24 cellular contexts compared by ENCODE assay signal in the genomic region with DNA sequence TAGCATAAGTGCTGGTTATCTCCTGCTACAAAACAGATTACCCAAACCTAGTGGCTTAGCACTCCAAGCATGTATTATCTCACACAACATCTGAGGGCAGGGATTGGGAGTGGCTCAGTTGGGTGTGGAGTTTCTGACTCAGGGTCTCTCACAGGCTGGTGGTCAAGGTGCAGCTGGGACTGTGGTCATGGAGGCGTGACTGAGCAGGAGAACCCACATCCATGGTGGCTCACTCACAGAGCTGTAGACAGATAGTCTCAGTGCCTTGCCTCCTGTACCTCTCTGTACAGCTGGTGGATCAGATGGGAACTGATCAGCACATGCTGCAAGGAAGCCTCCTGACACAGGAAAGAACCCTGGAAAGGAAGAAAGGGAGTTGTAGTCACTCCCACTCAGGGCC.
"Had no signal": no experiment of that assay in that cellular context is flagged by ENCODE, and none has a peak within 500 bp of the region (broad histone marks: within the 10 kb centered on the region; RNA-seq: fewer than 3 reads in every experiment).

No MANE protein-coding gene starts in this region.

- H3K9ac ChIP-seq: neural progenitor cell had no signal

- H3K27me3 ChIP-seq: neural progenitor cell, right atrium auricular region, testis, transverse colon had no signal

- H3K27ac Mint-ChIP-seq: activated naive CD4-positive, alpha-beta T cell treated with anti-CD3 and anti-CD28 coated beads, Interleukin-2, amount 50 U/mL, for 24 hours; activated T-cell treated with anti-CD3 and anti-CD28 coated beads, Interleukin-2, amount 50 U/mL, for 24 hours; activated T-helper 2 cell treated with anti-CD3 and anti-CD28 coated beads, Interferon-gamma antibody, Interleukin-2, Interleukin-4, amounts not matched to agents 10 μg/mL and 5 μg/mL and 100 μg/mL, durations not matched to agents 14 hours and 24 hours and 36 hours; dendritic cell treated with granulocyte-macrophage colony-stimulating factor and Interleukin-4, amounts not matched to agents 40 ng/mL and 50 ng/mL, for 4 days; endodermal cell; memory B cell; naive thymus-derived CD4-positive, alpha-beta T cell; neural progenitor cell had no signal

- DNase-seq: activated CD4-positive, alpha-beta T cell treated with anti-CD3 and anti-CD28 coated beads for 48 hours; activated CD4-positive, alpha-beta T cell treated with anti-CD3 and anti-CD28 coated beads, Interleukin-2, amount 50 U/mL, for 48 hours; activated CD8-positive, alpha-beta memory T cell treated with anti-CD3 and anti-CD28 coated beads, Interleukin-2, amount 50 U/mL, for 48 hours; activated T-cell treated with anti-CD3 and anti-CD28 coated beads, Interleukin-2, amount 50 U/mL, for 24 hours; anterior cingulate cortex; endodermal cell; esophagus squamous epithelium; foreskin melanocyte; islet precursor cell; left cardiac atrium; midbrain; naive thymus-derived CD4-positive, alpha-beta T cell; occipital lobe; stimulated activated naive CD8-positive, alpha-beta T cell treated with anti-CD3 and anti-CD28 coated beads, Interleukin-15, Interleukin-2, amounts not matched to agents 100 U/mL and 50 U/mL, for 24 hours; testis; transverse colon had no signal

- H3K4me1 ChIP-seq: esophagus squamous epithelium, neural progenitor cell, right atrium auricular region, transverse colon had no signal

- H3K36me3 ChIP-seq: esophagus squamous epithelium, neural progenitor cell, right atrium auricular region, transverse colon had no signal

- H3K4me3 Mint-ChIP-seq: activated naive CD4-positive, alpha-beta T cell treated with anti-CD3 and anti-CD28 coated beads, Interleukin-2, amount 50 U/mL, for 24 hours; activated T-cell treated with anti-CD3 and anti-CD28 coated beads, Interleukin-2, amount 50 U/mL, for 24 hours; central memory CD8-positive, alpha-beta T cell; dendritic cell treated with granulocyte-macrophage colony-stimulating factor and Interleukin-4, amounts not matched to agents 40 ng/mL and 50 ng/mL, for 4 days; endodermal cell; memory B cell; naive thymus-derived CD4-positive, alpha-beta T cell; neural progenitor cell had no signal

- H3K4me2 ChIP-seq: neural progenitor cell had no signal

- H3K9me3 Mint-ChIP-seq: activated naive CD4-positive, alpha-beta T cell treated with anti-CD3 and anti-CD28 coated beads, Interleukin-2, amount 50 U/mL, for 24 hours; central memory CD8-positive, alpha-beta T cell had no signal

- H3K27ac ChIP-seq: esophagus squamous epithelium, neural progenitor cell, right atrium auricular region, testis, transverse colon, VCaP had no signal

- H3K9me3 ChIP-seq: testis had no signal

- H2AFZ ChIP-seq: neural progenitor cell had no signal

- H3K4me1 Mint-ChIP-seq: activated naive CD4-positive, alpha-beta T cell treated with anti-CD3 and anti-CD28 coated beads, Interleukin-2, amount 50 U/mL, for 24 hours; central memory CD8-positive, alpha-beta T cell; endodermal cell; memory B cell; naive thymus-derived CD4-positive, alpha-beta T cell had no signal

- H3K27me3 Mint-ChIP-seq: central memory CD8-positive, alpha-beta T cell; dendritic cell treated with granulocyte-macrophage colony-stimulating factor and Interleukin-4, amounts not matched to agents 40 ng/mL and 50 ng/mL, for 4 days had no signal

- ATAC-seq: left cardiac atrium; naive thymus-derived CD4-positive, alpha-beta T cell; stimulated activated naive CD8-positive, alpha-beta T cell treated with anti-CD3 and anti-CD28 coated beads, Interleukin-15, Interleukin-2, amounts not matched to agents 100 U/mL and 50 U/mL, for 24 hours had no signal

- H3K36me3 Mint-ChIP-seq: activated naive CD4-positive, alpha-beta T cell treated with anti-CD3 and anti-CD28 coated beads, Interleukin-2, amount 50 U/mL, for 24 hours; neural progenitor cell had no signal

- H3K4me3 ChIP-seq: esophagus squamous epithelium, neural progenitor cell, right atrium auricular region, testis, transverse colon had no signal
